Comparison of ENCODE assay signal across 22 cellular contexts in genomic region chrX:133089411-133089810, GRCh38. TPM values are rescaled to one million over a fixed set of nuclear protein-coding genes. Genes with fewer than 3 reads are reported as not detected.
A peak's percentile ranks its signal among the peaks of the same experiment; 100 is the strongest.
DNase-seq lines count a peak whose midpoint lies in the region; ATAC-seq and TF ChIP-seq lines count a peak whose summit lies in the region.
"Had no signal": no experiment of that assay in that cellular context is flagged by ENCODE, and none has a peak within 500 bp of the region (broad histone marks: within the 10 kb centered on the region; RNA-seq: fewer than 3 reads in every experiment).

No MANE protein-coding gene starts in this region.

- H3K18ac ChIP-seq in trophoblast cell (ENCODE audit: low read length), result no peak overlapping the region

- ATAC-seq in PC-3, result no peak; the same call in 1 of the 2 replicates
- ATAC-seq in RWPE2 (ENCODE audit: low read depth), result peak; percentile 43; the same call in 2 of the 3 replicates
- ATAC-seq in activated T-helper 17 cell treated with anti-CD3 and anti-CD28 coated beads, Interleukin-2, amount 50 U/mL, for 72 hours (replicated peaks), result no peak
- ATAC-seq: CD8-positive, alpha-beta T cell; GM12878; GM23338; HCT116 had no signal

- no peaks in the 10 kb centered on the region for H3K9me2 ChIP-seq in PC-3 (replicated peaks; ENCODE audit: low read length)

- CTCF ChIA-PET in PC-3 (lab: Charles Lee), result no interaction called here

- H3K27ac ChIP-seq in PC-3 (ENCODE audit: low read length), result no peak overlapping the region
- H3K27ac ChIP-seq in RWPE2 (ENCODE audit: poor library complexity, severe bottlenecking), result peak overlapping the region; percentile 74
- peak overlapping the region; percentile 36 for H3K27ac ChIP-seq in epithelial cell of prostate
- no peak overlapping the region for H3K27ac ChIP-seq in trophoblast cell (ENCODE audit: low read depth, low read length)
- H3K27ac ChIP-seq in adrenal gland, result no peak overlapping the region

- H2AK5ac ChIP-seq in trophoblast cell (ENCODE audit: low read length), result no peak overlapping the region

- H3F3A ChIP-seq in PC-3 (ENCODE audit: low read length, unreplicated experiment), result no peaks in the 10 kb centered on the region

- H3K4me1 ChIP-seq in PC-3 (ENCODE audit: insufficient read depth, low read length) (peaks cover 31% of the 10 kb centered on the region), RWPE2 (ENCODE audit: insufficient read depth, poor library complexity, severe bottlenecking) (peaks cover 11% of the 10 kb centered on the region), trophoblast cell (ENCODE audit: control insufficient read depth in 1 of 2, insufficient read depth in 2 of 2, low read length in 2 of 2) (no peaks in the 10 kb centered on the region), adrenal gland (replicated peaks in 1 of 2) (no peaks in the 10 kb centered on the region)
- H3K4me1 ChIP-seq: Caco-2 had no signal

- H3K9me3 ChIP-seq in PC-3 (ENCODE audit: low read length) (no peaks in the 10 kb centered on the region), RWPE2 (ENCODE audit: severe bottlenecking) (no peaks in the 10 kb centered on the region), trophoblast cell (ENCODE audit: insufficient read depth, low read depth, low read length) (no peaks in the 10 kb centered on the region), adrenal gland (replicated peaks in 1 of 3) (no peaks in the 10 kb centered on the region)
- H3K9me3 ChIP-seq: Caco-2 had no signal

- H3K79me2 ChIP-seq in PC-3 (ENCODE audit: low read length) (no peaks in the 10 kb centered on the region), trophoblast cell (ENCODE audit: control insufficient read depth, insufficient read depth, low read length, poor library complexity) (no peaks in the 10 kb centered on the region)

- no peak overlapping the region for H4K91ac ChIP-seq in trophoblast cell (ENCODE audit: low read depth, low read length)

- H2AFZ ChIP-seq in PC-3 (ENCODE audit: low read length) (no peak overlapping the region), trophoblast cell (ENCODE audit: insufficient read depth, low read length, poor library complexity) (no peak overlapping the region)
- H2AFZ ChIP-seq: GM23338 had no signal

- H4K12ac ChIP-seq in trophoblast cell (ENCODE audit: low read depth, low read length), result no peak overlapping the region

- no peak overlapping the region for H2BK12ac ChIP-seq in trophoblast cell (ENCODE audit: low read length)

- no peaks in the 10 kb centered on the region for H3K79me1 ChIP-seq in trophoblast cell (ENCODE audit: low read length)

- no peak overlapping the region for H3K23ac ChIP-seq in trophoblast cell (ENCODE audit: low read length)

- H3K9me3 Mint-ChIP-seq in type B pancreatic cell, result no peaks in the 10 kb centered on the region
- no peaks in the 10 kb centered on the region for H3K9me3 Mint-ChIP-seq in activated T-helper 17 cell treated with anti-CD3 and anti-CD28 coated beads, Interleukin-2, amount 50 U/mL, for 72 hours
- H3K9me3 Mint-ChIP-seq: CD8-positive, alpha-beta T cell; GM23338; H9 had no signal

- intact Hi-C loops in PC-3 (cut with micrococcal nuclease) (no loop called here), adrenal gland (cut with DNase I) (no loop called here)

- no peaks in the 10 kb centered on the region for H3K27me3 Mint-ChIP-seq in type B pancreatic cell
- no peaks in the 10 kb centered on the region for H3K27me3 Mint-ChIP-seq in activated T-helper 17 cell treated with anti-CD3 and anti-CD28 coated beads, Interleukin-2, amount 50 U/mL, for 72 hours

- no peak overlapping the region for H2BK120ac ChIP-seq in trophoblast cell (ENCODE audit: insufficient read depth, low read length, poor library complexity)

- no peaks in the 10 kb centered on the region for H3K4me1 Mint-ChIP-seq in type B pancreatic cell (ENCODE audit: unreplicated experiment)
- no peaks in the 10 kb centered on the region for H3K4me1 Mint-ChIP-seq in activated T-helper 17 cell treated with anti-CD3 and anti-CD28 coated beads, Interleukin-2, amount 50 U/mL, for 72 hours
- H3K4me1 Mint-ChIP-seq: GM23338, H9 had no signal

- H3K36me3 Mint-ChIP-seq in type B pancreatic cell, result no peaks in the 10 kb centered on the region
- H3K36me3 Mint-ChIP-seq in activated T-helper 17 cell treated with anti-CD3 and anti-CD28 coated beads, Interleukin-2, amount 50 U/mL, for 72 hours (ENCODE audit: low read depth), result no peaks in the 10 kb centered on the region
- H3K36me3 Mint-ChIP-seq: CD8-positive, alpha-beta T cell had no signal

- POLR2A ChIA-PET in PC-3 (lab: Charles Lee; ENCODE audit: unreplicated experiment), result no interaction called here

- no peak overlapping the region for H3K4me3 Mint-ChIP-seq in type B pancreatic cell
- H3K4me3 Mint-ChIP-seq in activated T-helper 17 cell treated with anti-CD3 and anti-CD28 coated beads, Interleukin-2, amount 50 U/mL, for 72 hours, result no peak overlapping the region
- H3K4me3 Mint-ChIP-seq: CD8-positive, alpha-beta T cell; GM23338; H9 had no signal

- H3K36me3 ChIP-seq in PC-3 (ENCODE audit: low read depth, low read length), result no peaks in the 10 kb centered on the region
- H3K36me3 ChIP-seq in RWPE2 (ENCODE audit: low read depth), result no peaks in the 10 kb centered on the region
- no peaks in the 10 kb centered on the region for H3K36me3 ChIP-seq in trophoblast cell (ENCODE audit: control insufficient read depth in 1 of 2, insufficient read depth in 2 of 2, low read length in 2 of 2)
- no peaks in the 10 kb centered on the region for H3K36me3 ChIP-seq in adrenal gland (replicated peaks in 1 of 2)

- no TSS peak for BruUV-seq in PC-3 (replicated peaks; lab: Mats Ljungman, UMichigan)

- no peak for TF ChIP-seq POLR2A in adrenal gland (IDR thresholded peaks at IDR 0.05)

- no peak overlapping the region for H4K8ac ChIP-seq in trophoblast cell (ENCODE audit: low read depth, low read length)

- H3K14ac ChIP-seq in trophoblast cell (ENCODE audit: low read length), result no peak overlapping the region

- H3K27ac Mint-ChIP-seq in type B pancreatic cell, result no peak overlapping the region
- no peak overlapping the region for H3K27ac Mint-ChIP-seq in activated T-helper 17 cell treated with anti-CD3 and anti-CD28 coated beads, Interleukin-2, amount 50 U/mL, for 72 hours
- H3K27ac Mint-ChIP-seq: CD8-positive, alpha-beta T cell; GM23338; H9 had no signal

- no peak overlapping the region for H3K4me2 ChIP-seq in PC-3 (ENCODE audit: low read length)
- no peak overlapping the region for H3K4me2 ChIP-seq in trophoblast cell (ENCODE audit: low read length)
- H3K4me2 ChIP-seq: GM23338 had no signal

- H3K4ac ChIP-seq in trophoblast cell (ENCODE audit: low read depth, low read length), result no peak overlapping the region

- peak; percentile 52 for DNase-seq in PC-3
- DNase-seq in RWPE2 (ENCODE audit: low spot score), result no peak
- DNase-seq in epithelial cell of prostate (ENCODE audit: low read depth, low spot score), result no peak
- peak; percentile 29 to 65 for DNase-seq in trophoblast cell
- no peak for DNase-seq in type B pancreatic cell (ENCODE audit: extremely low spot score, unreplicated experiment)
- DNase-seq in adrenal gland, result no peak
- DNase-seq: C1 segment of cervical spinal cord; Caco-2; CD8-positive, alpha-beta T cell; DMS 273 treated with DMSO at 0.1 percent for 48 hours; DMS79; EL; GDM1; H9 had no signal

- TF ChIP-seq CTCF in PC-3 (conservative IDR thresholded peaks at IDR 0.05; ENCODE audit: low read depth, low read length) (no peak), RWPE2 (IDR thresholded peaks at IDR 0.05; ENCODE audit: poor library complexity, severe bottlenecking) (no peak), type B pancreatic cell (conservative IDR thresholded peaks at IDR 0.05) (no peak), adrenal gland (IDR thresholded peaks at IDR 0.05) (no peak)

- no peaks in the 10 kb centered on the region for H3K27me3 ChIP-seq in PC-3 (ENCODE audit: low read length)
- H3K27me3 ChIP-seq in RWPE2 (ENCODE audit: insufficient read depth, poor library complexity, severe bottlenecking), result no peaks in the 10 kb centered on the region
- no peaks in the 10 kb centered on the region for H3K27me3 ChIP-seq in trophoblast cell (ENCODE audit: insufficient read depth, low read length)
- peaks cover 31% of the 10 kb centered on the region for H3K27me3 ChIP-seq in adrenal gland

- H3K4me3 ChIP-seq in PC-3 (ENCODE audit: low read length) (no peak overlapping the region), RWPE2 (ENCODE audit: severe bottlenecking) (no peak overlapping the region), trophoblast cell (ENCODE audit: low read depth, low read length) (no peak overlapping the region), adrenal gland (no peak overlapping the region)
- H3K4me3 ChIP-seq: GM12878, GM23338 had no signal

- H3K9ac ChIP-seq in PC-3 (ENCODE audit: low read length) (no peak overlapping the region), trophoblast cell (ENCODE audit: low read length) (no peak overlapping the region)

- no peak overlapping the region for H2BK5ac ChIP-seq in trophoblast cell (ENCODE audit: low read depth, low read length, poor library complexity)

- no peaks in the 10 kb centered on the region for H4K20me1 ChIP-seq in PC-3 (ENCODE audit: low read length)

RNA-seq across cellular contexts. Expression of gene USP26, which starts 7.5 kb away (rescaled TPM):
- not detected in 2 replicates for total RNA-seq in PC-3 (2014; rRNA removed)
- polyA plus RNA-seq in trophoblast cell (2013), result 0.01 TPM in 1 of 2 replicates, not detected in the other
- not detected in 2 replicates for total RNA-seq in type B pancreatic cell (ENCODE audit: low replicate concordance)
- total RNA-seq in activated T-helper 17 cell treated with anti-CD3 and anti-CD28 coated beads, Interleukin-2, amount 50 U/mL, for 72 hours, result not detected
- not detected for total RNA-seq in adrenal gland
- not detected for polyA plus RNA-seq in adrenal gland
- total RNA-seq: A172; A673; Caco-2; CD8-positive, alpha-beta T cell; GM12878; GM23338; H4; H9 had no signal
- polyA plus RNA-seq: BJ, GM12878, GM23338 had no signal

Comparison
In these comparisons a context has a peak if more than half of its experiments do, and no peak if none do; other contexts are left out.
1. DNase-seq: peak in PC-3 (single experiment) and trophoblast cell (2 of 2); none in RWPE2 (single experiment), epithelial cell of prostate (single experiment), type B pancreatic cell (single experiment) and adrenal gland (0 of 7).
2. H3K27ac ChIP-seq: peak in RWPE2 (single experiment) and epithelial cell of prostate (single experiment); none in PC-3 (single experiment), trophoblast cell (single experiment) and adrenal gland (0 of 5).